Comparison of ENCODE assay signal across 24 cellular contexts in the genomic region with DNA sequence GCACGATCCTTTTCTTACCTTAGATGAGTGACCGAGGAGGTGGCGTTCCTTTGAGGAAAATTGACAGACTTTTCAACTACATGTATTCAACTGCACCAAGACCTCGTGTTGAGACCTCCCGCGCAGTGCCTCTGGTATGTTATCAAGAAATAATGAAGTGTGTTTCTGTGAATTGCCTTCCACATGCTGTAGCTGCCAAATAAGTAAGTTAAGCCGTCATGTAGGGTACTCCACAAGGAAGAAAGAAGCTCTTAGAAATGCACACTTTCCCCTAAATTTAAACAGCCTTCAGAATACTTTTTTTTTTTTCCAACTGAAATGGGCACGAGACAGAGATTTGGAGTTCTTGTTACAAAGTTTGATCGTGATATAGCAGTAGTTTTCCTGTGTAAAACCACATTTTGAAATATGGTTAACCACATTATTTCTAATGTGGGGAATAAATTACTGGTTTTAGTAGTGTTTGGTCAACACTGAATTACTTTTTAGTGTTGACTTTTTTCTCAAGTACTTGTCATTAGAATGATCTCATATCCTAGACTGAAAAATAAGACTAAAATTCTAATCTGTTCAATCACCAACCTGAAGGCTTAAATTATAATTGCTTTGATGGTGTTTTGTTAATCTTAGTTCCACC. TPM values are rescaled to one million over a fixed set of nuclear protein-coding genes. Genes with fewer than 3 reads are reported as not detected.
DNase-seq lines count a peak whose midpoint lies in the region; ATAC-seq, FAIRE-seq and TF ChIP-seq lines count a peak whose summit lies in the region.
"Had no signal": no experiment of that assay in that cellular context is flagged by ENCODE, and none has a peak within 500 bp of the region (broad histone marks: within the 10 kb centered on the region; RNA-seq: fewer than 3 reads in every experiment).

No MANE protein-coding gene starts in this region.

- no peak overlapping the region for H3K9ac ChIP-seq in GM12878 (ENCODE audit: control insufficient read depth, insufficient read depth, low read length)

- peaks cover 48% of the 10 kb centered on the region for H3K36me3 Mint-ChIP-seq in activated naive CD4-positive, alpha-beta T cell treated with anti-CD3 and anti-CD28 coated beads, Interleukin-2, amount 50 U/mL, for 24 hours
- H3K36me3 Mint-ChIP-seq in activated naive CD4-positive, alpha-beta T cell treated with anti-CD3 and anti-CD28 coated beads, Interleukin-2, amount 10 ng/mL, durations not matched to agents 7 days and 5 days, result peaks cover 80% of the 10 kb centered on the region
- peaks cover 87% of the 10 kb centered on the region for H3K36me3 Mint-ChIP-seq in T-helper 2 cell treated with Interferon-gamma antibody and Interleukin-4, amounts not matched to agents 5 μg/mL and 100 μg/mL, for 36 hours (ENCODE audit: low read depth)

- FAIRE-seq in GM12878 (lab: Jason Lieb, UNC), result no peak
- FAIRE-seq: keratinocyte had no signal

- H3K9me3 ChIP-seq in GM12878 (replicated peaks; ENCODE audit: control insufficient read depth, insufficient read depth, low read length) (no peaks in the 10 kb centered on the region; the same call in 1 of the 3 replicates), body of pancreas (no peaks in the 10 kb centered on the region)
- H3K9me3 ChIP-seq: breast epithelium, neutrophil, psoas muscle, testis, vagina had no signal

- H3K27me3 ChIP-seq in GM12878 (replicated peaks in 1 of 2; ENCODE audit: control insufficient read depth in 2 of 2, insufficient read depth in 2 of 2, low read length in 1 of 2) (no peaks in the 10 kb centered on the region), body of pancreas (no peaks in the 10 kb centered on the region)
- H3K27me3 ChIP-seq: breast epithelium, neutrophil, testis, vagina had no signal

- ATAC-seq in GM12878, result no peak
- ATAC-seq in stimulated activated naive CD8-positive, alpha-beta T cell treated with anti-CD3 and anti-CD28 coated beads, Interleukin-15, amount 100 ng/mL, for 72 hours, result peak; percentile 78
- no peak for ATAC-seq in body of pancreas
- ATAC-seq: psoas muscle, SK-N-SH treated with all-trans-retinoic acid at 6 μM for 48 hours had no signal

- no peaks in the 10 kb centered on the region; the same call in 1 of the 2 replicates for H3K79me2 ChIP-seq in GM12878 (ENCODE audit: control insufficient read depth, insufficient read depth, low read length)

- H3K36me3 ChIP-seq in GM12878 (ENCODE audit: control insufficient read depth in 2 of 2, insufficient read depth in 2 of 2, low read length in 1 of 2), result peaks cover 7 to 52% of the 10 kb centered on the region in 2 experiments
- no peaks in the 10 kb centered on the region for H3K36me3 ChIP-seq in body of pancreas (replicated peaks in 1 of 2; ENCODE audit: insufficient read depth in 1 of 2, low read depth in 2 of 2)
- H3K36me3 ChIP-seq: breast epithelium had no signal

- no peaks in the 10 kb centered on the region for H3K27me3 Mint-ChIP-seq in activated naive CD4-positive, alpha-beta T cell treated with anti-CD3 and anti-CD28 coated beads, Interleukin-2, amount 50 U/mL, for 24 hours
- H3K27me3 Mint-ChIP-seq in activated naive CD4-positive, alpha-beta T cell treated with anti-CD3 and anti-CD28 coated beads, Interleukin-2, amount 10 ng/mL, durations not matched to agents 7 days and 5 days, result no peaks in the 10 kb centered on the region
- H3K27me3 Mint-ChIP-seq in T-helper 2 cell treated with Interferon-gamma antibody and Interleukin-4, amounts not matched to agents 5 μg/mL and 100 μg/mL, for 36 hours (ENCODE audit: low read depth), result no peaks in the 10 kb centered on the region
- H3K27me3 Mint-ChIP-seq in stimulated activated naive CD8-positive, alpha-beta T cell treated with anti-CD3 and anti-CD28 coated beads, Interleukin-15, amount 100 ng/mL, for 72 hours, result no peaks in the 10 kb centered on the region

- no peak overlapping the region for H2AFZ ChIP-seq in GM12878 (ENCODE audit: control insufficient read depth, low read depth, low read length)

- TF ChIP-seq EP300 in GM12878 (IDR thresholded peaks at IDR 0.05; ENCODE audit: borderline replicate concordance in 1 of 2, control insufficient read depth in 1 of 2, low read depth in 2 of 2, low read length in 2 of 2), result no peak

- peaks cover 60% of the 10 kb centered on the region for H3K4me1 Mint-ChIP-seq in activated naive CD4-positive, alpha-beta T cell treated with anti-CD3 and anti-CD28 coated beads, Interleukin-2, amount 50 U/mL, for 24 hours
- peaks cover 20% of the 10 kb centered on the region for H3K4me1 Mint-ChIP-seq in activated naive CD4-positive, alpha-beta T cell treated with anti-CD3 and anti-CD28 coated beads, Interleukin-2, amount 10 ng/mL, durations not matched to agents 7 days and 5 days
- H3K4me1 Mint-ChIP-seq in T-helper 2 cell treated with Interferon-gamma antibody and Interleukin-4, amounts not matched to agents 5 μg/mL and 100 μg/mL, for 36 hours (ENCODE audit: low read depth), result peaks cover 33% of the 10 kb centered on the region
- peaks cover 65% of the 10 kb centered on the region for H3K4me1 Mint-ChIP-seq in stimulated activated naive CD8-positive, alpha-beta T cell treated with anti-CD3 and anti-CD28 coated beads, Interleukin-15, amount 100 ng/mL, for 72 hours
- H3K4me1 Mint-ChIP-seq: CD14-positive monocyte had no signal

- WGBS in GM12878 (ENCODE audit: insufficient coverage, insufficient replicate concordance, low lambda C conversion rate, missing lambda C conversion rate), result 78% methylated on average over 9 of the region's 9 CpGs
- WGBS in body of pancreas, 2 donors, result 88 to 94% methylated on average over 9 of the region's 9 CpGs

- no peaks in the 10 kb centered on the region for H3K9me3 Mint-ChIP-seq in activated naive CD4-positive, alpha-beta T cell treated with anti-CD3 and anti-CD28 coated beads, Interleukin-2, amount 50 U/mL, for 24 hours
- H3K9me3 Mint-ChIP-seq in activated naive CD4-positive, alpha-beta T cell treated with anti-CD3 and anti-CD28 coated beads, Interleukin-2, amount 10 ng/mL, durations not matched to agents 7 days and 5 days, result no peaks in the 10 kb centered on the region
- peaks cover 9% of the 10 kb centered on the region for H3K9me3 Mint-ChIP-seq in T-helper 2 cell treated with Interferon-gamma antibody and Interleukin-4, amounts not matched to agents 5 μg/mL and 100 μg/mL, for 36 hours
- no peaks in the 10 kb centered on the region for H3K9me3 Mint-ChIP-seq in stimulated activated naive CD8-positive, alpha-beta T cell treated with anti-CD3 and anti-CD28 coated beads, Interleukin-15, amount 100 ng/mL, for 72 hours
- H3K9me3 Mint-ChIP-seq: activated naive CD4-positive, alpha-beta T cell treated with anti-CD3 and anti-CD28 coated beads for 36 hours had no signal

- POLR2A ChIA-PET in GM12878 (lab: Charles Lee), result interaction anchor here (0.6 kb wide), 1 partner anchor 28 kb away, joined by 3 read pairs; no protein-coding TSS in a partner anchor

- SMC1A ChIA-PET in GM12878 (lab: Charles Lee; ENCODE audit: uncharacterized antibody, unreplicated experiment), result interaction anchor here (1.6 kb wide), 1 partner anchor 11 kb away, joined by 5 read pairs; no protein-coding TSS in a partner anchor

- peak overlapping the region; percentile 68 for H3K27ac Mint-ChIP-seq in activated naive CD4-positive, alpha-beta T cell treated with anti-CD3 and anti-CD28 coated beads, Interleukin-2, amount 50 U/mL, for 24 hours
- no peak overlapping the region for H3K27ac Mint-ChIP-seq in activated naive CD4-positive, alpha-beta T cell treated with anti-CD3 and anti-CD28 coated beads, Interleukin-2, amount 10 ng/mL, durations not matched to agents 7 days and 5 days
- peak overlapping the region; percentile 21 for H3K27ac Mint-ChIP-seq in T-helper 2 cell treated with Interferon-gamma antibody and Interleukin-4, amounts not matched to agents 5 μg/mL and 100 μg/mL, for 36 hours
- H3K27ac Mint-ChIP-seq in stimulated activated naive CD8-positive, alpha-beta T cell treated with anti-CD3 and anti-CD28 coated beads, Interleukin-15, amount 100 ng/mL, for 72 hours, result no peak overlapping the region
- H3K27ac Mint-ChIP-seq: activated naive CD4-positive, alpha-beta T cell treated with anti-CD3 and anti-CD28 coated beads for 36 hours had no signal

- H3K4me3 ChIP-seq in GM12878 (no peak overlapping the region), body of pancreas (no peak overlapping the region)
- H3K4me3 ChIP-seq: breast epithelium, coronary artery, lung, psoas muscle, testis, vagina had no signal

- TF ChIP-seq POLR2A in GM12878 (IDR thresholded peaks at IDR 0.05; ENCODE audit: low read depth, low read length) (no peak), body of pancreas (IDR thresholded peaks at IDR 0.05) (no peak)

- H4K20me1 ChIP-seq in GM12878 (ENCODE audit: control insufficient read depth, insufficient read depth), result no peaks in the 10 kb centered on the region

- H3K4me3 Mint-ChIP-seq in activated naive CD4-positive, alpha-beta T cell treated with anti-CD3 and anti-CD28 coated beads, Interleukin-2, amount 50 U/mL, for 24 hours, result no peak overlapping the region
- no peak overlapping the region for H3K4me3 Mint-ChIP-seq in activated naive CD4-positive, alpha-beta T cell treated with anti-CD3 and anti-CD28 coated beads, Interleukin-2, amount 10 ng/mL, durations not matched to agents 7 days and 5 days
- peak overlapping the region; percentile 30 for H3K4me3 Mint-ChIP-seq in T-helper 2 cell treated with Interferon-gamma antibody and Interleukin-4, amounts not matched to agents 5 μg/mL and 100 μg/mL, for 36 hours
- no peak overlapping the region for H3K4me3 Mint-ChIP-seq in stimulated activated naive CD8-positive, alpha-beta T cell treated with anti-CD3 and anti-CD28 coated beads, Interleukin-15, amount 100 ng/mL, for 72 hours
- H3K4me3 Mint-ChIP-seq: activated naive CD4-positive, alpha-beta T cell treated with anti-CD3 and anti-CD28 coated beads for 36 hours; CD14-positive monocyte had no signal

- H3K4me1 ChIP-seq in GM12878 (ENCODE audit: control insufficient read depth, insufficient read depth, low read length) (peaks cover 4% of the 10 kb centered on the region), body of pancreas (no peaks in the 10 kb centered on the region)
- H3K4me1 ChIP-seq: breast epithelium, psoas muscle, testis, vagina had no signal

- BruUV-seq in GM12878 (replicated peaks; lab: Mats Ljungman, UMichigan), result no TSS peak

- TF ChIP-seq CTCF in GM12878 (IDR thresholded peaks at IDR 0.05 in 2 of 3, conservative IDR thresholded peaks at IDR 0.05 in 1 of 3; ENCODE audit: control insufficient read depth in 2 of 3, extremely low read depth in 1 of 3, insufficient read depth in 1 of 3, low read depth in 3 of 3, low read length in 3 of 3) (no peak), body of pancreas (IDR thresholded peaks at IDR 0.05) (no peak)

- intact Hi-C loops in GM12878 (cut with micrococcal nuclease; ENCODE audit: unreplicated experiment), result no loop called here
- intact Hi-C loops in body of pancreas (cut with DNase I), result no loop called here

- CTCF ChIA-PET in activated naive CD4-positive, alpha-beta T cell treated with anti-CD3 and anti-CD28 coated beads, Interleukin-2, amount 10 ng/mL, durations not matched to agents 7 days and 5 days (lab: Charles Lee), result no interaction called here
- CTCF ChIA-PET in GM12878 (lab: Yijun Ruan, JAX), result interaction anchor here (0.6 kb wide), 2 partner anchors 12 to 920 kb away, joined by 3 read pairs; no protein-coding TSS in a partner anchor

- in situ Hi-C loops in GM12878 (cut with MboI), result no loop called here

- H3K27ac ChIP-seq in GM12878 (ENCODE audit: control insufficient read depth, insufficient read depth), result no peak overlapping the region
- no peak overlapping the region for H3K27ac ChIP-seq in body of pancreas
- H3K27ac ChIP-seq: breast epithelium, coronary artery, neutrophil, psoas muscle, testis, vagina had no signal

- RAD21 ChIA-PET in GM12878 (lab: Charles Lee; ENCODE audit: unreplicated experiment), result no interaction called here

- no peak for TF ChIP-seq RAD21 in GM12878 (IDR thresholded peaks at IDR 0.05; ENCODE audit: insufficient read depth, low read depth, low read length)

- no peak for DNase-seq in activated naive CD4-positive, alpha-beta T cell treated with anti-CD3 and anti-CD28 coated beads, Interleukin-2, amount 10 ng/mL, durations not matched to agents 7 days and 5 days
- no peak for DNase-seq in T-helper 2 cell treated with Interferon-gamma antibody and Interleukin-4, amounts not matched to agents 5 μg/mL and 100 μg/mL, for 36 hours (ENCODE audit: low spot score)
- DNase-seq in GM12878 (ENCODE audit: low read depth, low spot score) (no peak), body of pancreas (no peak), SW480 (ENCODE audit: low spot score) (no peak)
- DNase-seq in stimulated activated naive CD8-positive, alpha-beta T cell treated with anti-CD3 and anti-CD28 coated beads, Interleukin-15, amount 100 ng/mL, for 72 hours, result no peak
- DNase-seq: activated CD8-positive, alpha-beta memory T cell treated with anti-CD3 and anti-CD28 coated beads, Interleukin-2, amount 50 U/mL, for 4 hours; activated naive CD4-positive, alpha-beta T cell treated with anti-CD3 and anti-CD28 coated beads for 36 hours; IMR-90; MM.1S; NCI-H146; NCI-H2171; NCI-H524 treated with DMSO at 0.1 percent for 48 hours; psoas muscle; testis had no signal

- H3K4me2 ChIP-seq in GM12878 (ENCODE audit: control insufficient read depth, insufficient read depth), result no peak overlapping the region

RNA-seq across cellular contexts. Expression of a gene that starts 30.5 kb away (rescaled TPM):
- 154 and 170 TPM in 2 replicates for total RNA-seq in GM12878 (2013; cell fraction: nucleolus; rRNA removed)
- 16.2 and 18.1 TPM in 2 replicates for total RNA-seq in GM12878 (2014; rRNA removed)
- 12.4 and 13.2 TPM in 2 replicates for total RNA-seq in GM12878 (2014; rRNA removed; fragmentation: Illumina TruSeq; extraction: Trizol)
- 18.3 and 20.1 TPM in 2 replicates for total RNA-seq in GM12878 (2021)
- polyA plus RNA-seq in GM12878 (2011; ENCODE audit: low read depth), result 11.0 TPM
- 128 and 153 TPM in 2 replicates for polyA plus RNA-seq in GM12878 (2011; rRNA removed)
- 44.5 and 50.8 TPM in 2 replicates for polyA plus RNA-seq in GM12878 (2011; cell fraction: cytosol; rRNA removed)
- polyA plus RNA-seq in GM12878 (2011; cell fraction: nucleus; rRNA removed), result 51.3 and 91.3 TPM in 2 replicates
- polyA plus RNA-seq in GM12878 (2012), result 20.6 and 29.7 TPM in 2 replicates
- polyA plus RNA-seq in GM12878 (2014; fragmentation: Illumina TruSeq; extraction: Trizol), result 18.1 and 25.1 TPM in 2 replicates
- 1 to 10 TPM; 5.3 to 5.4 TPM for polyA plus RNA-seq in GM12878 (2014; fragmentation: Nextera tagmentation; extraction: Ambion mirVana)
- 16.4 and 18.0 TPM in 2 replicates for polyA plus RNA-seq in GM12878 (2014; rRNA removed)
- 10 to 100 TPM; 17.8 to 19.3 TPM for polyA plus RNA-seq in GM12878 (2016; fragmentation: Nextera tagmentation; extraction: Ambion mirVana)
- polyA minus RNA-seq in GM12878 (2011; rRNA and poly(A)+ RNA removed), result 167 and 188 TPM in 2 replicates
- polyA minus RNA-seq in GM12878 (2011; cell fraction: cytosol; rRNA and poly(A)+ RNA removed), result 40.9 and 41.5 TPM in 2 replicates
- 54.4 and 55.0 TPM in 2 replicates for polyA minus RNA-seq in GM12878 (2011; cell fraction: nucleus; rRNA and poly(A)+ RNA removed)
- 10 to 100 TPM in 1 of 2 donors, 1 to 10 TPM in 1; 8.0 to 17.5 TPM for total RNA-seq in body of pancreas

Comparison
In these comparisons a context has a peak if more than half of its experiments do, and no peak if none do; other contexts are left out.
1. H3K27ac Mint-ChIP-seq: peak in activated naive CD4-positive, alpha-beta T cell treated with anti-CD3 and anti-CD28 coated beads, Interleukin-2, amount 50 U/mL, for 24 hours (single experiment) and T-helper 2 cell treated with Interferon-gamma antibody and Interleukin-4, amounts not matched to agents 5 μg/mL and 100 μg/mL, for 36 hours (single experiment); none in activated naive CD4-positive, alpha-beta T cell treated with anti-CD3 and anti-CD28 coated beads, Interleukin-2, amount 10 ng/mL, durations not matched to agents 7 days and 5 days (single experiment) and stimulated activated naive CD8-positive, alpha-beta T cell treated with anti-CD3 and anti-CD28 coated beads, Interleukin-15, amount 100 ng/mL, for 72 hours (0 of 2).